33 cellular contexts compared by ENCODE assay signal in the genomic region with DNA sequence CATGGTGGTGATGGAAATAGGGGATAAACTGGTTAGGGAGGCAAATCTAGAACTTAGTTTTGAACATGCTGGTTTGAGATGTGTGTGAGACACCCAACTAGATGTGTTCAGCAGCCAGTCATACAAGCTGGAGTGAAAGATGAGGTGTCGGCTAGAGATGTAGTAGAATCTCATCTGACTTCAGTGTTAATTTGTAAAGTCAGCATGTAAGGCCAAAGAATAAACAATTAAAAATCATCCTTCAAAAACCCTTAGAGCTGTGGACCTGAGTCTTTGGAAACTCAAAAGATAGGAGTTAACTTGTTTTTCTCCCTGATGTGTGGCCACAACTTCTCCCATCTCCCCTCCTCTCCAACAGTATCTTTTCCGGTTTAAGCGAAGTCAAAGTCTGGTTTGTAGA.
"Had no signal": no experiment of that assay in that cellular context is flagged by ENCODE, and none has a peak within 500 bp of the region (broad histone marks: within the 10 kb centered on the region; RNA-seq: fewer than 3 reads in every experiment).

No MANE protein-coding gene starts in this region.

- H3K9me3 ChIP-seq: adrenal gland, ascending aorta, body of pancreas, breast epithelium had no signal

- H3K4me1 ChIP-seq: adrenal gland, body of pancreas, breast epithelium had no signal

- H3K27ac ChIP-seq: adrenal gland, ascending aorta, body of pancreas, brain microvascular endothelial cell, breast epithelium, cardiac muscle cell had no signal

- ATAC-seq: activated naive CD4-positive, alpha-beta T cell treated with anti-CD3 and anti-CD28 coated beads, Interleukin-2, amount 50 U/mL, for 72 hours; activated naive CD8-positive, alpha-beta T cell treated with anti-CD3 and anti-CD28 coated beads, Interleukin-2, amount 50 U/mL, for 24 hours; activated T-cell treated with anti-CD3 and anti-CD28 coated beads, Interleukin-2, amount 50 U/mL, for 4 hours; activated T-cell treated with anti-CD3 and anti-CD28 coated beads, Interleukin-2, amount 50 U/mL, for 72 hours; activated T-helper 17 cell treated with anti-CD3 and anti-CD28 coated beads, Interleukin-2, amount 50 U/mL, for 72 hours; body of pancreas had no signal

- H3K4me3 ChIP-seq: adrenal gland, ascending aorta, body of pancreas, breast epithelium, cardiac muscle cell had no signal

- H3K27me3 ChIP-seq: adrenal gland, ascending aorta, body of pancreas, brain microvascular endothelial cell, breast epithelium, cardiac muscle cell had no signal

- FAIRE-seq: astrocyte, bronchial epithelial cell had no signal

- H3K36me3 ChIP-seq: adrenal gland, ascending aorta, brain microvascular endothelial cell, breast epithelium, cardiac muscle cell had no signal

- DNase-seq: activated effector memory CD4-positive, alpha-beta T cell treated with anti-CD3 and anti-CD28 coated beads, Interleukin-2, amount 50 U/mL, for 16 hours; activated effector memory CD4-positive, alpha-beta T cell treated with Interleukin-2 at 50 U/mL for 16 hours; activated gamma-delta T cell; activated gamma-delta T cell treated with Interleukin-2 at 50 U/mL for 16 hours; activated naive CD4-positive, alpha-beta T cell; activated naive CD4-positive, alpha-beta T cell treated with anti-CD3 and anti-CD28 coated beads for 36 hours; activated naive CD4-positive, alpha-beta T cell treated with anti-CD3 and anti-CD28 coated beads, Interleukin-2, amount 10 ng/mL, durations not matched to agents 7 days and 5 days; activated naive CD4-positive, alpha-beta T cell treated with anti-CD3 and anti-CD28 coated beads, Interleukin-2, amount 50 U/mL, for 16 hours; activated naive CD4-positive, alpha-beta T cell treated with Interleukin-2 at 50 U/mL for 16 hours; activated naive CD8-positive, alpha-beta T cell treated with anti-CD3 and anti-CD28 coated beads for 36 hours; activated naive CD8-positive, alpha-beta T cell treated with anti-CD3 and anti-CD28 coated beads, Interleukin-2, amount 10 ng/mL, durations not matched to agents 7 days and 5 days; activated naive CD8-positive, alpha-beta T cell treated with anti-CD3 and anti-CD28 coated beads, Interleukin-2, amount 50 U/mL, for 24 hours; activated T-cell treated with anti-CD3 and anti-CD28 coated beads, Interleukin-2, amount 50 U/mL, for 24 hours; activated T-cell treated with anti-CD3 and anti-CD28 coated beads, Interleukin-2, amount 50 U/mL, for 4 hours; activated T-cell treated with anti-CD3 and anti-CD28 coated beads, Interleukin-2, amount 50 U/mL, for 48 hours; activated T-cell treated with anti-CD3 and anti-CD28 coated beads, Interleukin-2, amount 50 U/mL, for 72 hours; adrenal gland; amniotic stem cell; amygdala; anterior cingulate cortex; aorta; body of pancreas; brain microvascular endothelial cell; caudate nucleus; central memory CD4-positive, alpha-beta T cell; cerebellar nuclear complex had no signal
